8 cellular contexts compared by ENCODE assay signal in the genomic region with DNA sequence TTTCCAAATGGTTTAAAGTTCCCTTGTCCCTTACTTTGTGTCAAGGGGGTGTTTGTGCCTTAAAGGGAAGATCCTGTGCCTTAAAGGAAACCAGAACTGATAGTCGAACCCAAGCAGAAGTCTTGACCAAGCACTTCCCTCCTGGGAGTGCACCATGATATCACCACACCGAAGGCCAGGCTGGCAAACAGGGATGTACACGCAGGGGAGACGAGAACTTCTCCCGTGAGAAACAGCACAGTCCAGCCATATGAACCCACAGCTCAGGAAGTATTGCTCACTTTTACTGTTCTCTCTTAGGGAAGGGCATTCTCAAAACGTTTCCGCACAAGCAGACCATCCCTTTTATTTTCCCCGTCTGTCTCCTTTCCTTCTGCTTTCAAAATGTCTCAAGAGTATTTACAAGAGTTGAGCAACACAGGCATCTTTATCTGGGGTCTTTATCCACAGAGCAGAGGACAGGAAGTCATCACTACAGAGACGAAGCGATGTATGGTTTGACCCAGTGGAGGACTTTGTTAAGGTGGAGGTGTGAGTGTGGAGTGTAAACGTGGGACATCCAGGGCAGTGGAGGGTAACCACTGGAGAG. TPM values are rescaled to one million over a fixed set of nuclear protein-coding genes. Genes with fewer than 3 reads are reported as not detected.
A peak's percentile ranks its signal among the peaks of the same experiment; 100 is the strongest.
DNase-seq lines count a peak whose midpoint lies in the region; ATAC-seq, FAIRE-seq and TF ChIP-seq lines count a peak whose summit lies in the region.

No MANE protein-coding gene starts in this region.

- H3K4me3 ChIP-seq in adipocyte (ENCODE audit: low read length) (peak overlapping the region; percentile 77), HepG2 (replicated peaks in 1 of 3; ENCODE audit: insufficient read depth in 1 of 3, low read depth in 2 of 3, low read length in 3 of 3) (peak overlapping the region; percentile 51 to 60 (median 53)), thymus (ENCODE audit: low read length) (no peak overlapping the region)

- peak overlapping the region; percentile 98 for H3K27ac Mint-ChIP-seq in activated naive CD4-positive, alpha-beta T cell treated with anti-CD3 and anti-CD28 coated beads, Interleukin-2, amount 50 U/mL, for 24 hours

- H3K4me2 ChIP-seq in HepG2 (ENCODE audit: low read depth, low read length), result peak overlapping the region; percentile 91

- intact Hi-C loops in HepG2 (cut with micrococcal nuclease; ENCODE audit: unreplicated experiment), result loop anchor here (1.0 to 2.0 kb wide), 3 partner anchors 22 to 78 kb away; no protein-coding TSS in a partner anchor

- CTCF ChIA-PET in HepG2 (lab: Yijun Ruan, JAX; ENCODE audit: low intra/inter-chr PET ratio, low total read pairs), result interaction anchor here (2.1 to 2.2 kb wide), 2 partner anchors 63 to 78 kb away, joined by 6 to 14 read pairs; no protein-coding TSS in a partner anchor

- in situ Hi-C loops in HepG2 (cut with HindIII; ENCODE audit: extremely low pct_ligation_motif_present, low pct_unique_long_range_greater_than_20kb), result no loop called here

- H3K4me1 Mint-ChIP-seq in activated naive CD4-positive, alpha-beta T cell treated with anti-CD3 and anti-CD28 coated beads, Interleukin-2, amount 50 U/mL, for 24 hours, result peaks cover 71% of the 10 kb centered on the region

- H3K9ac ChIP-seq in adipocyte (ENCODE audit: low read length) (peak overlapping the region; percentile 82), HepG2 (ENCODE audit: insufficient read depth, low read depth, low read length) (peak overlapping the region; percentile 67)

- H4K20me1 ChIP-seq in HepG2 (ENCODE audit: insufficient read depth, low read length), result no peaks in the 10 kb centered on the region

- no peaks in the 10 kb centered on the region for H3K27me3 Mint-ChIP-seq in activated naive CD4-positive, alpha-beta T cell treated with anti-CD3 and anti-CD28 coated beads, Interleukin-2, amount 50 U/mL, for 24 hours

- H3K4me1 ChIP-seq in adipocyte (ENCODE audit: control insufficient read depth, insufficient read depth, low read length), result peaks cover 23% of the 10 kb centered on the region
- peaks cover 93% of the 10 kb centered on the region for H3K4me1 ChIP-seq in HepG2 (ENCODE audit: insufficient read depth, low read length)
- H3K4me1 ChIP-seq in thymus (ENCODE audit: control insufficient read depth, insufficient read depth, low read length), result peaks cover 33% of the 10 kb centered on the region

- H3K36me3 ChIP-seq in adipocyte (ENCODE audit: control insufficient read depth, insufficient read depth, low read length, severe bottlenecking) (no peaks in the 10 kb centered on the region), HepG2 (replicated peaks in 1 of 2; ENCODE audit: control insufficient read depth in 1 of 2, insufficient read depth in 2 of 2, low read length in 2 of 2) (no peaks in the 10 kb centered on the region), thymus (ENCODE audit: control insufficient read depth, insufficient read depth) (no peaks in the 10 kb centered on the region)

- peak overlapping the region; percentile 65 for H3K27ac ChIP-seq in HepG2 (ENCODE audit: extremely low read length, insufficient read depth, low read length)
- H3K27ac ChIP-seq in thymus (ENCODE audit: low read depth), result peak overlapping the region; percentile 86

- no peak; the same call in 1 of the 2 replicates for TF ChIP-seq CTCF in HepG2 (CRISPR knock-in tag; IDR thresholded peaks at IDR 0.05)

- TF ChIP-seq RAD21 in HepG2 (CRISPR knock-in tag; IDR thresholded peaks at IDR 0.05), result 0 out of 2 replicates have a peak, but pooled peaks have one; percentile 35

- H3K79me2 ChIP-seq in HepG2 (ENCODE audit: insufficient read depth, low read length), result no peaks in the 10 kb centered on the region

- BruUV-seq in HepG2 (replicated peaks; lab: Mats Ljungman, UMichigan), result TSS peak; percentile 76

- H3K36me3 Mint-ChIP-seq in activated naive CD4-positive, alpha-beta T cell treated with anti-CD3 and anti-CD28 coated beads, Interleukin-2, amount 50 U/mL, for 24 hours, result no peaks in the 10 kb centered on the region

- H3K9me3 ChIP-seq in adipocyte (ENCODE audit: control insufficient read depth, low read length), result no peaks in the 10 kb centered on the region
- H3K9me3 ChIP-seq in HepG2 (ENCODE audit: low read length), result no peaks in the 10 kb centered on the region
- H3K9me3 ChIP-seq in thymus (ENCODE audit: control insufficient read depth), result no peaks in the 10 kb centered on the region

- TF ChIP-seq EP300 in HepG2 (IDR thresholded peaks at IDR 0.05; ENCODE audit: low read depth in 2 of 2, low read length in 2 of 2) (no peak), HepG2 (CRISPR knock-in tag; IDR thresholded peaks at IDR 0.05; ENCODE audit: borderline replicate concordance) (peak; percentile 63)

- H3K9me3 Mint-ChIP-seq in activated naive CD4-positive, alpha-beta T cell treated with anti-CD3 and anti-CD28 coated beads, Interleukin-2, amount 50 U/mL, for 24 hours, result no peaks in the 10 kb centered on the region

- H3K4me3 Mint-ChIP-seq in activated naive CD4-positive, alpha-beta T cell treated with anti-CD3 and anti-CD28 coated beads, Interleukin-2, amount 50 U/mL, for 24 hours, result peak overlapping the region; percentile 79

- no peak for FAIRE-seq in HepG2 (lab: Jason Lieb, UNC)

- DNase-seq in activated naive CD4-positive, alpha-beta T cell treated with Interleukin-2 at 50 U/mL for 16 hours, result no peak
- DNase-seq in adipocyte (ENCODE audit: low read depth), result no peak
- no peak for DNase-seq in HepG2 (ENCODE audit: low spot score)
- DNase-seq in NCI-H2107 (lab: John Stamatoyannopoulos, UW), result no peak
- DNase-seq in NCI-H2081 (lab: John Stamatoyannopoulos, UW), result no peak

- H3K27me3 ChIP-seq in adipocyte (replicated peaks; ENCODE audit: control insufficient read depth, insufficient read depth, low read length) (no peaks in the 10 kb centered on the region), HepG2 (ENCODE audit: control insufficient read depth in 1 of 2, insufficient read depth in 2 of 2, low read length in 2 of 2) (no peaks in the 10 kb centered on the region), thymus (ENCODE audit: control insufficient read depth, insufficient read depth) (no peaks in the 10 kb centered on the region)

- H2AFZ ChIP-seq in HepG2 (ENCODE audit: low read length), result peak overlapping the region; percentile 68

- no peak for TF ChIP-seq POLR2A in HepG2 (IDR thresholded peaks at IDR 0.05; ENCODE audit: insufficient read depth in 1 of 2, low read depth in 2 of 2, low read length in 2 of 2)

- WGBS in HepG2 (ENCODE audit: low lambda C conversion rate), result 14% methylated on average over 11 of the region's 11 CpGs
- 55% methylated on average over 11 of the region's 11 CpGs for WGBS in thymus

- POLR2A ChIA-PET in HepG2 (lab: Yijun Ruan, JAX), result interaction anchor here (0.7 to 4.0 kb wide), 8 partner anchors 8 to 145 kb away, joined by 3 to 38 read pairs (median 10); a partner anchor contains a TSS

- ATAC-seq in HepG2 (peak; percentile 58), GM18517 (IDR thresholded peaks at IDR 0.05; ENCODE audit: unreplicated experiment) (no peak)

RNA-seq across cellular contexts. Expression of a gene that starts 12.8 kb away (rescaled TPM):
- total RNA-seq in HepG2 (2016; rRNA removed; fragmentation: Illumina TruSeq; extraction: Trizol), result 41.4 and 60.1 TPM in 2 replicates
- total RNA-seq in HepG2 (2016; cell fraction: cytosol; rRNA removed; fragmentation: Illumina TruSeq; extraction: Trizol; ENCODE audit: low read depth), result 22.9 and 24.8 TPM in 2 replicates
- total RNA-seq in HepG2 (2016; cell fraction: insoluble cytoplasmic fraction; rRNA removed; fragmentation: Illumina TruSeq; extraction: Trizol), result 40.1 and 52.3 TPM in 2 replicates
- 38.4 and 42.1 TPM in 2 replicates for total RNA-seq in HepG2 (2016; cell fraction: membrane; rRNA removed; fragmentation: Illumina TruSeq; extraction: Trizol)
- 23.4 and 26.0 TPM in 2 replicates for total RNA-seq in HepG2 (2016; cell fraction: nucleus; rRNA removed; fragmentation: Illumina TruSeq; extraction: Trizol)
- 48.7 and 60.5 TPM in 2 replicates for polyA plus RNA-seq in HepG2 (2011; rRNA removed)
- 35.1 and 50.0 TPM in 2 replicates for polyA plus RNA-seq in HepG2 (2011; cell fraction: cytosol; rRNA removed)
- 16.6 and 20.7 TPM in 2 replicates for polyA plus RNA-seq in HepG2 (2011; cell fraction: nucleus; rRNA removed)
- polyA plus RNA-seq in HepG2 (2012), result 55.8 and 68.9 TPM in 2 replicates
- polyA plus RNA-seq in HepG2 (2016; cell fraction: cytosol; fragmentation: Illumina TruSeq; extraction: Trizol; ENCODE audit: low read depth), result 37.2 and 40.1 TPM in 2 replicates
- 67.5 and 71.1 TPM in 2 replicates for polyA plus RNA-seq in HepG2 (2016; cell fraction: insoluble cytoplasmic fraction; fragmentation: Illumina TruSeq; extraction: Trizol; ENCODE audit: low read depth)
- 42.6 and 44.3 TPM in 2 replicates for polyA plus RNA-seq in HepG2 (2016; cell fraction: membrane; fragmentation: Illumina TruSeq; extraction: Trizol; ENCODE audit: low read depth)
- 39.9 and 41.4 TPM in 2 replicates for polyA plus RNA-seq in HepG2 (2016; cell fraction: nucleus; fragmentation: Illumina TruSeq; extraction: Trizol; ENCODE audit: insufficient read depth, low read depth)
- 29.1 and 31.0 TPM in 2 replicates for polyA minus RNA-seq in HepG2 (2011; rRNA and poly(A)+ RNA removed; ENCODE audit: low replicate concordance)
- polyA minus RNA-seq in HepG2 (2011; cell fraction: cytosol; rRNA and poly(A)+ RNA removed), result 46.4 and 51.7 TPM in 2 replicates
- 32.6 and 44.3 TPM in 2 replicates for polyA minus RNA-seq in HepG2 (2011; cell fraction: nucleus; rRNA and poly(A)+ RNA removed)
- 120 TPM for polyA plus RNA-seq in thymus

RNA-seq across cellular contexts. Expression of a gene that starts 48.6 kb away (rescaled TPM):
- total RNA-seq in HepG2 (2016; rRNA removed; fragmentation: Illumina TruSeq; extraction: Trizol), result 7.2 and 9.8 TPM in 2 replicates
- total RNA-seq in HepG2 (2016; cell fraction: cytosol; rRNA removed; fragmentation: Illumina TruSeq; extraction: Trizol; ENCODE audit: low read depth), result 0.61 and 0.71 TPM in 2 replicates
- 7.0 and 8.5 TPM in 2 replicates for total RNA-seq in HepG2 (2016; cell fraction: insoluble cytoplasmic fraction; rRNA removed; fragmentation: Illumina TruSeq; extraction: Trizol)
- total RNA-seq in HepG2 (2016; cell fraction: membrane; rRNA removed; fragmentation: Illumina TruSeq; extraction: Trizol), result 2.7 and 2.9 TPM in 2 replicates
- total RNA-seq in HepG2 (2016; cell fraction: nucleus; rRNA removed; fragmentation: Illumina TruSeq; extraction: Trizol), result 2.9 and 4.3 TPM in 2 replicates
- polyA plus RNA-seq in HepG2 (2011; rRNA removed), result 32.5 and 36.7 TPM in 2 replicates
- 23.5 and 30.7 TPM in 2 replicates for polyA plus RNA-seq in HepG2 (2011; cell fraction: cytosol; rRNA removed)
- 9.8 and 12.8 TPM in 2 replicates for polyA plus RNA-seq in HepG2 (2011; cell fraction: nucleus; rRNA removed)
- 6.6 and 9.0 TPM in 2 replicates for polyA plus RNA-seq in HepG2 (2012)
- polyA plus RNA-seq in HepG2 (2016; cell fraction: cytosol; fragmentation: Illumina TruSeq; extraction: Trizol; ENCODE audit: low read depth), result 0.33 and 0.35 TPM in 2 replicates
- 8.7 and 10.9 TPM in 2 replicates for polyA plus RNA-seq in HepG2 (2016; cell fraction: insoluble cytoplasmic fraction; fragmentation: Illumina TruSeq; extraction: Trizol; ENCODE audit: low read depth)
- polyA plus RNA-seq in HepG2 (2016; cell fraction: membrane; fragmentation: Illumina TruSeq; extraction: Trizol; ENCODE audit: low read depth), result 1.5 and 1.6 TPM in 2 replicates
- 5.0 and 5.4 TPM in 2 replicates for polyA plus RNA-seq in HepG2 (2016; cell fraction: nucleus; fragmentation: Illumina TruSeq; extraction: Trizol; ENCODE audit: insufficient read depth, low read depth)
- 0.21 and 49.0 TPM in 2 replicates for polyA minus RNA-seq in HepG2 (2011; rRNA and poly(A)+ RNA removed; ENCODE audit: low replicate concordance)
- polyA minus RNA-seq in HepG2 (2011; cell fraction: cytosol; rRNA and poly(A)+ RNA removed), result 29.2 and 32.6 TPM in 2 replicates
- polyA minus RNA-seq in HepG2 (2011; cell fraction: nucleus; rRNA and poly(A)+ RNA removed), result 13.3 and 18.3 TPM in 2 replicates
- polyA plus RNA-seq in thymus, result 29.5 TPM
